10 cellular contexts compared by ENCODE assay signal in the genomic region with DNA sequence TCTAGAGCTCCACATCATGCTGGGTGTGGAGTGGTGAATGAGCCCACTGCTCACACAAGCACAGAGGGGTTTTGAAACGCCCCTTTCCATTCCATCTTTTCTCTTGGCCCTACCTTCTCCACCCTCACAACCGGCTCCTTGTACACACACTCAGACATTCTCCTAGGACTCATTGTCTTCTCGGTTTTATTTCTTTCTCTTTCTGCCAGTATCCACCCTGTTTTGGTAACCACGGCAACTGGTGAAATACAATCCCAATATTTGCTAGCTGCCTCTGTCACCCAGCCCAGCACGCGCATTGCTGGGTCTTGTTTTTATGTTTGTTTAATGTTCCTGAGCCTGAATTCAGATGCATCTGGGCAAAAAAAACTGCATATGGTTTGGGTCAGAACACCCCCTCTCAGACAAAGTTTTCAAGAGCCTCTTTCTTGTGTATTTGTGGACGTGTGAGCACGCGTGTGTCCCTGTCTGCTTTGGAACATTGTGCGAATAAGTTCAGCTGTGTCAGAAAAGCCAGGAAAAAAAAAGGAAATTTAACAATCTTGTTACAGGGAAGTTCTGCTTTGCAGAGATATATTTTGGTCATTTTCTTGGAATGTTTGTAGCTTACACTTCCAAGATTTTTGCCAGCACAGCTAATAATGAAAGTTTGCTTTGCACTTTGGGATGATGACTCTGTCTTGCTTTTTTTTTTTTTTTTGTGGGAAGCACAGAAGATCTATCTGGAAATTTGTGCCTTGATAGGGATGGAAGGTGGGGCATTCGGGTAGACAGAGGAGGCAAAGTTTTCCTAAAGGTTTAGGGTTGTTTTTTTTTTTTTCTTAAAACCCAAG.
DNase-seq lines count a peak whose midpoint lies in the region; ATAC-seq and TF ChIP-seq lines count a peak whose summit lies in the region.
"Had no signal": no experiment of that assay in that cellular context is flagged by ENCODE, and none has a peak within 500 bp of the region (broad histone marks: within the 10 kb centered on the region; RNA-seq: fewer than 3 reads in every experiment).

No MANE protein-coding gene starts in this region.

- H3K56ac ChIP-seq in IMR-90 (ENCODE audit: extremely low read depth, insufficient read depth, low read length) = no peak overlapping the region

- TF ChIP-seq CTCF in IMR-90 (conservative IDR thresholded peaks at IDR 0.05; ENCODE audit: low read depth, low read length) = no peak

- no TSS peak for BruUV-seq in IMR-90 (replicated peaks; lab: Mats Ljungman, UMichigan)

- H3K27ac Mint-ChIP-seq in activated naive CD4-positive, alpha-beta T cell treated with anti-CD3 and anti-CD28 coated beads for 36 hours = no peak overlapping the region
- no peak overlapping the region for H3K27ac Mint-ChIP-seq in natural killer cell treated with Interleukin-12 subunit alpha and Interleukin-12 subunit beta and Interleukin-15 and Interleukin-18, amount 100 ng/mL, for 72 hours
- H3K27ac Mint-ChIP-seq: activated T-cell treated with anti-CD3 and anti-CD28 coated beads, Interleukin-2, amount 50 U/mL, for 24 hours; CD8-positive, alpha-beta memory T cell had no signal

- dilution Hi-C loops in IMR-90 (cut with HindIII; ENCODE audit: low sequenced_read_pairs, unreplicated experiment) = no loop called here

- DNase-seq in AG08395 (ENCODE audit: low spot score) (peak; percentile 77), IMR-90 (peak; percentile 55), dermis blood vessel endothelial cell (peak; percentile 26), HuH-7.5 (ENCODE audit: low spot score) (no peak)
- DNase-seq in activated naive CD4-positive, alpha-beta T cell treated with anti-CD3 and anti-CD28 coated beads for 36 hours = no peak
- no peak for DNase-seq in natural killer cell treated with Interleukin-12 subunit alpha and Interleukin-12 subunit beta and Interleukin-15 and Interleukin-18, amount 100 ng/mL, for 72 hours (ENCODE audit: low spot score)
- DNase-seq: activated T-cell treated with anti-CD3 and anti-CD28 coated beads, Interleukin-2, amount 50 U/mL, for 24 hours; CD8-positive, alpha-beta memory T cell had no signal

- peaks cover 6% of the 10 kb centered on the region; the same call in 1 of the 2 replicates for H3K9me1 ChIP-seq in IMR-90 (ENCODE audit: insufficient read depth, low read length)

- H3K4me2 ChIP-seq in IMR-90 (ENCODE audit: low read depth, low read length) = peak overlapping the region; percentile 33; the same call in 1 of the 2 replicates

- 46% methylated on average over 2 of the region's 11 CpGs; no CpG with 5 or more reads in 1 of the 2 experiments for WGBS in IMR-90 (ENCODE audit: extremely low coverage in 2 of 2, insufficient read length in 1 of 2), 2 experiments

- intact Hi-C loops in IMR-90 (cut with micrococcal nuclease) = no loop called here
- intact Hi-C loops in activated naive CD4-positive, alpha-beta T cell treated with anti-CD3 and anti-CD28 coated beads for 36 hours (cut with micrococcal nuclease) = no loop called here

- H3K36me3 ChIP-seq in IMR-90 (ENCODE audit: control insufficient read depth, insufficient read depth, low read length) (no peaks in the 10 kb centered on the region; the same call in 1 of the 2 replicates), muscle layer of duodenum (ENCODE audit: control insufficient read depth in 1 of 2, insufficient read depth in 2 of 2, low read length in 2 of 2) (no peaks in the 10 kb centered on the region)

- TF ChIP-seq POLR2A in IMR-90 (IDR thresholded peaks at IDR 0.05; ENCODE audit: low read depth, low read length) = no peak

- H3K18ac ChIP-seq in IMR-90 (ENCODE audit: low read depth, low read length) = no peak overlapping the region; the same call in 1 of the 2 replicates

- POLR2A ChIA-PET in IMR-90 (lab: Charles Lee; ENCODE audit: unreplicated experiment) = interaction anchor here (0.6 kb wide), 1 partner anchor 245 kb away, joined by 3 read pairs; no protein-coding TSS in a partner anchor

- H3K4me1 ChIP-seq in IMR-90 (ENCODE audit: control insufficient read depth, insufficient read depth, low read length) (peaks cover 6% of the 10 kb centered on the region), muscle layer of duodenum (ENCODE audit: control insufficient read depth in 1 of 2, insufficient read depth in 2 of 2, low read length in 2 of 2) (peaks cover 0 to 24% of the 10 kb centered on the region in 2 donors)

- peak overlapping the region; percentile 31 for H2AK9ac ChIP-seq in IMR-90 (replicated peaks; ENCODE audit: low read depth, low read length, poor library complexity)

- no peak overlapping the region for H2AK5ac ChIP-seq in IMR-90 (ENCODE audit: low read depth, low read length)

- no peak overlapping the region for H2BK15ac ChIP-seq in IMR-90 (ENCODE audit: low read depth, low read length)

- ATAC-seq in IMR-90 (ENCODE audit: low read depth) (peak; percentile 40), HG03439 (IDR thresholded peaks at IDR 0.05; ENCODE audit: unreplicated experiment) (no peak)
- no peak for ATAC-seq in natural killer cell treated with Interleukin-12 subunit alpha and Interleukin-12 subunit beta and Interleukin-15 and Interleukin-18, amount 100 ng/mL, for 72 hours

- H3K79me1 ChIP-seq in IMR-90 (ENCODE audit: low read depth in 1 of 2, low read length in 2 of 2) = peaks cover 0 to 3% of the 10 kb centered on the region in 2 experiments; a peak in 1 of 4 replicates

- H3K9me3 ChIP-seq in IMR-90 (ENCODE audit: control insufficient read depth, insufficient read depth, low read length) (no peaks in the 10 kb centered on the region), muscle layer of duodenum (ENCODE audit: control insufficient read depth in 1 of 2, low read length in 2 of 2) (no peaks in the 10 kb centered on the region)

- no peak overlapping the region for H3K9ac ChIP-seq in IMR-90 (ENCODE audit: low read depth, low read length)

- H3K4me3 ChIP-seq in IMR-90 (ENCODE audit: insufficient read depth, low read depth, low read length) (no peak overlapping the region), muscle layer of duodenum (ENCODE audit: low read depth in 1 of 2, low read length in 2 of 2) (peak overlapping the region; percentile 33 to 37)

- H3K27me3 Mint-ChIP-seq in activated naive CD4-positive, alpha-beta T cell treated with anti-CD3 and anti-CD28 coated beads for 36 hours (ENCODE audit: low read depth) = peaks cover 8% of the 10 kb centered on the region
- peaks cover 11 to 15% of the 10 kb centered on the region in 2 donors for H3K27me3 Mint-ChIP-seq in natural killer cell treated with Interleukin-12 subunit alpha and Interleukin-12 subunit beta and Interleukin-15 and Interleukin-18, amount 100 ng/mL, for 72 hours
- H3K27me3 Mint-ChIP-seq: activated T-cell treated with anti-CD3 and anti-CD28 coated beads, Interleukin-2, amount 50 U/mL, for 24 hours had no signal

- H2BK120ac ChIP-seq in IMR-90 (ENCODE audit: low read depth, low read length) = no peak overlapping the region

- H3K27ac ChIP-seq in IMR-90 (ENCODE audit: insufficient read depth, low read length) = no peak overlapping the region
- peak overlapping the region; percentile 45 for H3K27ac ChIP-seq in muscle layer of duodenum (ENCODE audit: low read length)

- no peaks in the 10 kb centered on the region for H3K4me1 Mint-ChIP-seq in activated naive CD4-positive, alpha-beta T cell treated with anti-CD3 and anti-CD28 coated beads for 36 hours (ENCODE audit: low read depth)
- no peaks in the 10 kb centered on the region for H3K4me1 Mint-ChIP-seq in natural killer cell treated with Interleukin-12 subunit alpha and Interleukin-12 subunit beta and Interleukin-15 and Interleukin-18, amount 100 ng/mL, for 72 hours (ENCODE audit: low read depth in 2 of 2)
- H3K4me1 Mint-ChIP-seq: CD8-positive, alpha-beta memory T cell had no signal

- no peak overlapping the region for H3K14ac ChIP-seq in IMR-90 (replicated peaks; ENCODE audit: low read depth, low read length)

- no peak overlapping the region for H2BK5ac ChIP-seq in IMR-90 (ENCODE audit: low read depth, low read length, poor library complexity, severe bottlenecking)

- in situ Hi-C loops in IMR-90 (cut with MboI; ENCODE audit: low sequenced_read_pairs) = no loop called here

- no peak overlapping the region for H4K91ac ChIP-seq in IMR-90 (ENCODE audit: insufficient read depth, low read depth, low read length)

- H3K27me3 ChIP-seq in IMR-90 (ENCODE audit: control insufficient read depth, insufficient read depth, low read length) (no peaks in the 10 kb centered on the region), muscle layer of duodenum (ENCODE audit: low read depth, low read length) (no peaks in the 10 kb centered on the region)

- no peaks in the 10 kb centered on the region; the same call in 1 of the 2 replicates for H4K20me1 ChIP-seq in IMR-90 (ENCODE audit: insufficient read depth, low read length)

- CTCF ChIA-PET in IMR-90 (lab: Yijun Ruan, JAX) = interaction anchor here (0.8 kb wide), 1 partner anchor 19 kb away, joined by 7 read pairs; no protein-coding TSS in a partner anchor
- CTCF ChIA-PET in activated naive CD4-positive, alpha-beta T cell treated with anti-CD3 and anti-CD28 coated beads for 36 hours (lab: Charles Lee) = interaction anchor here (0.7 kb wide), 1 partner anchor 332 kb away, joined by 3 read pairs; no protein-coding TSS in a partner anchor

- no peak overlapping the region for H2AFZ ChIP-seq in IMR-90 (replicated peaks; ENCODE audit: low read length, poor library complexity)

- H4K5ac ChIP-seq in IMR-90 (ENCODE audit: low read depth, low read length) = no peak overlapping the region

- no peak overlapping the region for H3K4me3 Mint-ChIP-seq in activated naive CD4-positive, alpha-beta T cell treated with anti-CD3 and anti-CD28 coated beads for 36 hours
- no peak overlapping the region for H3K4me3 Mint-ChIP-seq in natural killer cell treated with Interleukin-12 subunit alpha and Interleukin-12 subunit beta and Interleukin-15 and Interleukin-18, amount 100 ng/mL, for 72 hours
- H3K4me3 Mint-ChIP-seq: activated T-cell treated with anti-CD3 and anti-CD28 coated beads, Interleukin-2, amount 50 U/mL, for 24 hours; CD8-positive, alpha-beta memory T cell had no signal

- no peaks in the 10 kb centered on the region for H3K36me3 Mint-ChIP-seq in activated naive CD4-positive, alpha-beta T cell treated with anti-CD3 and anti-CD28 coated beads for 36 hours (ENCODE audit: low read depth)
- H3K36me3 Mint-ChIP-seq in natural killer cell treated with Interleukin-12 subunit alpha and Interleukin-12 subunit beta and Interleukin-15 and Interleukin-18, amount 100 ng/mL, for 72 hours = no peaks in the 10 kb centered on the region
- H3K36me3 Mint-ChIP-seq: CD8-positive, alpha-beta memory T cell had no signal

- H3K23ac ChIP-seq in IMR-90 (ENCODE audit: low read depth, low read length) = no peak overlapping the region

- no peak for TF ChIP-seq RAD21 in IMR-90 (IDR thresholded peaks at IDR 0.05; ENCODE audit: low read length)

- H3K4ac ChIP-seq in IMR-90 (ENCODE audit: low read depth, low read length) = no peak overlapping the region

- no peak overlapping the region for H4K8ac ChIP-seq in IMR-90 (ENCODE audit: low read depth in 2 of 2, low read length in 2 of 2)

- no peaks in the 10 kb centered on the region for H3K9me3 Mint-ChIP-seq in activated naive CD4-positive, alpha-beta T cell treated with anti-CD3 and anti-CD28 coated beads for 36 hours
- H3K9me3 Mint-ChIP-seq in natural killer cell treated with Interleukin-12 subunit alpha and Interleukin-12 subunit beta and Interleukin-15 and Interleukin-18, amount 100 ng/mL, for 72 hours = no peaks in the 10 kb centered on the region
- H3K9me3 Mint-ChIP-seq: activated T-cell treated with anti-CD3 and anti-CD28 coated beads, Interleukin-2, amount 50 U/mL, for 24 hours; CD8-positive, alpha-beta memory T cell had no signal

- H2BK20ac ChIP-seq in IMR-90 (ENCODE audit: low read depth, low read length) = no peak overlapping the region

Comparison
In these comparisons a context has a peak if more than half of its experiments do, and no peak if none do; other contexts are left out.
1. DNase-seq: peak in AG08395 (single experiment), IMR-90 (single experiment) and dermis blood vessel endothelial cell (single experiment); none in activated naive CD4-positive, alpha-beta T cell treated with anti-CD3 and anti-CD28 coated beads for 36 hours (single experiment), natural killer cell treated with Interleukin-12 subunit alpha and Interleukin-12 subunit beta and Interleukin-15 and Interleukin-18, amount 100 ng/mL, for 72 hours (single experiment) and HuH-7.5 (single experiment).